In the genomic region with DNA sequence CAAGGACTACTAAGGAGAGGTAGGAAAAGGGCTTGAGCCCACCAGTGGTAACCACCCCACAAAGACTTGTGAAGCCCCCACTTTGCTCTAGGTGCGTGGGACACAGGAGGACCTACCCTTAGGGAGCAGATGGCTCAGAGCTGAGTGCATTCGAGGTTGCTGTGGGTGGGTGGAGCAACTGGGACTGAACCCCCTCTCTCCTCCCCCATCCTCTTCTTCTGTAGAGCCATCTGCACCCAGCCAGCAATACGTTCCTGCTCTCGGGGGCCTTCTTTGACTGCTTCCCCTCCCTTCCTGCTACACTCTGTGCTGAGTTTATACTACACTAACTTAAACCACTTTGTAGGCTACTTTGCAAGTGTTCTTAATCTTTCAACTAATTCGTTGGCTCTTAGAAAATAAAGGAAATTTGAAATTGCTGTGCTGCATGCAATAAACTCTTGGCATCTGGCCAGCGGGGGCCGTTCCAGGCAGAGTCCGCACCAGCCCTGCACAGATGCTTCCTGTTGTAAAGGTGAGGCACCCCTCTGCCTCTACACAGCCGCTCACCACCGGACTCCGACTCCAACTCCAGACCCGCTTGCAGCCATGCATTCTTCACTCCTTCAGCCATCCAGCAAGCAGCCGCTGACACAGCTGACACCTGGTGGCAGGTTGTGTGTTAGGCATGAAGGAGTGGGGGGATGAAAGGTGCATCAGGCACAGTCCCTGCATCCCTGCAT, we compare ENCODE assay signal across 9 cellular contexts. TPM values are rescaled to one million over a fixed set of nuclear protein-coding genes. Genes with fewer than 3 reads are reported as not detected.
DNase-seq lines count a peak whose midpoint lies in the region; ATAC-seq and TF ChIP-seq lines count a peak whose summit lies in the region.
"Had no signal": no experiment of that assay in that cellular context is flagged by ENCODE, and none has a peak within 500 bp of the region (broad histone marks: within the 10 kb centered on the region; RNA-seq: fewer than 3 reads in every experiment).

No MANE protein-coding gene starts in this region.

- DNase-seq in SHP77 (lab: John Stamatoyannopoulos, UW) (peak; percentile 22 to 51), SHP77 treated with DMSO at 0.1 percent for 48 hours (lab: John Stamatoyannopoulos, UW) (no peak), NCI-H2227 treated with DMSO at 0.1 percent for 48 hours (lab: John Stamatoyannopoulos, UW) (peak; percentile 80), fibroblast of mammary gland (ENCODE audit: low read depth) (no peak), psoas muscle (peak; percentile 35 to 62), DMS114 treated with DMSO at 0.1 percent for 48 hours (lab: John Stamatoyannopoulos, UW; ENCODE audit: unreplicated experiment) (no peak), ureter (ENCODE audit: low spot score) (no peak)
- DNase-seq in activated CD8-positive, alpha-beta memory T cell treated with anti-CD3 and anti-CD28 coated beads, Interleukin-2, amount 50 U/mL, for 4 hours: peak; percentile 32

- no peak overlapping the region for H3K27ac ChIP-seq in psoas muscle

- no peaks in the 10 kb centered on the region for H3K4me1 ChIP-seq in psoas muscle

- WGBS in psoas muscle, 3 donors: 18 to 25% (median 21%) methylated on average over 13 of the region's 13 CpGs

- H3K4me3 ChIP-seq in fibroblast of mammary gland (ENCODE audit: control insufficient read depth, low read depth, low read length): no peak overlapping the region
- H3K4me3 ChIP-seq in psoas muscle: no peak overlapping the region

- H3K36me3 ChIP-seq in psoas muscle (ENCODE audit: insufficient read depth in 1 of 2, low read depth in 1 of 2): no peaks in the 10 kb centered on the region

- TF ChIP-seq CTCF in fibroblast of mammary gland (conservative IDR thresholded peaks at IDR 0.05; ENCODE audit: control insufficient read depth, insufficient read depth, low read depth, low read length): peak; percentile 40
- TF ChIP-seq CTCF in psoas muscle (IDR thresholded peaks at IDR 0.05): peak; percentile 48

- intact Hi-C loops in psoas muscle (cut with DNase I): loop anchor here (1.0 to 5.0 kb wide), 3 partner anchors 45 to 197 kb away; no protein-coding TSS in a partner anchor

- peaks cover 0 to 36% (median 7%) of the 10 kb centered on the region in 3 donors for H3K27me3 ChIP-seq in psoas muscle (ENCODE audit: insufficient read depth in 3 of 3, low read length in 2 of 3)

- no peaks in the 10 kb centered on the region for H3K9me3 ChIP-seq in psoas muscle

- ATAC-seq in psoas muscle: peak; percentile 41 to 64 (median 50)

RNA-seq across cellular contexts. Expression of a gene that starts 57.2 kb away (rescaled TPM):
- total RNA-seq in psoas muscle (under 1 TPM; 0.11 to 0.40 (median 0.14) TPM), ureter (2.7 TPM)
- polyA plus RNA-seq in psoas muscle: under 1 TPM; 0.03 to 0.35 (median 0.21) TPM
- total RNA-seq: temporal lobe had no signal

Comparison
In these comparisons a context has a peak if more than half of its experiments do, and no peak if none do; other contexts are left out.
1. DNase-seq: peak in SHP77 (2 of 2), NCI-H2227 treated with DMSO at 0.1 percent for 48 hours (single experiment), activated CD8-positive, alpha-beta memory T cell treated with anti-CD3 and anti-CD28 coated beads, Interleukin-2, amount 50 U/mL, for 4 hours (single experiment) and psoas muscle (2 of 2); none in SHP77 treated with DMSO at 0.1 percent for 48 hours (single experiment), fibroblast of mammary gland (single experiment), DMS114 treated with DMSO at 0.1 percent for 48 hours (single experiment) and ureter (single experiment).